10 cellular contexts compared by ENCODE assay signal in the genomic region with DNA sequence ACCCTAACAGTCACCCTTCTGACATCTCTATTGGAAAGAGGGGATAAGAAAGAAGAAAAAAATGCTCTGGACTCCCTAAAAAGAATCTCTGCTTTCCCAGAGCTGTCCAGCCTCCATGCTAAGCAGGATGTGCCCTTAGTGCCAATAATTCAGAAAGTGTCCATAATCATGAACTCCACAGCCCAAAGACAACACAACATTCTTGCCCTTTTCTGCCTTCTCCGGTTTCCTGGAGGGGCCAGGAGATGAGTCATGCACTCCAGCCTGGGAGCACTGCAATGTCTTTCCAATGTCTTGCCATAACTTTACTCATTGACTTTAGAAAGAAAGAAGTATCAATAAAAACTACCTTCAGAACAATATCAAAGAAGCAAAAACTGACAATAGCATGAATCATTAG. TPM values are rescaled to one million over a fixed set of nuclear protein-coding genes. Genes with fewer than 3 reads are reported as not detected.
A peak's percentile ranks its signal among the peaks of the same experiment; 100 is the strongest.
DNase-seq lines count a peak whose midpoint lies in the region; ATAC-seq and TF ChIP-seq lines count a peak whose summit lies in the region.
"Had no signal": no experiment of that assay in that cellular context is flagged by ENCODE, and none has a peak within 500 bp of the region (broad histone marks: within the 10 kb centered on the region; RNA-seq: fewer than 3 reads in every experiment).

No MANE protein-coding gene starts in this region.

- H3K27ac ChIP-seq in BLaER1: no peak overlapping the region
- H3K27ac ChIP-seq: VCaP had no signal

- no peak overlapping the region for H3K9ac ChIP-seq in BLaER1

- peak overlapping the region; percentile 39 for H3K4me2 ChIP-seq in BLaER1

- peaks cover 32% of the 10 kb centered on the region for H3K4me1 Mint-ChIP-seq in neural crest cell
- H3K4me1 Mint-ChIP-seq: central memory CD8-positive, alpha-beta T cell had no signal

- peaks cover 16% of the 10 kb centered on the region for H3K36me3 Mint-ChIP-seq in neural crest cell (ENCODE audit: low read depth)

- no peaks in the 10 kb centered on the region for H3K27me3 Mint-ChIP-seq in neural crest cell (ENCODE audit: low read depth)

- H3K27ac Mint-ChIP-seq in neural crest cell (ENCODE audit: unreplicated experiment): peak overlapping the region; percentile 65

- H4K20me1 ChIP-seq in BLaER1: no peaks in the 10 kb centered on the region

- H3K4me1 ChIP-seq in BLaER1: peaks cover 13% of the 10 kb centered on the region

- no peaks in the 10 kb centered on the region for H3K36me3 ChIP-seq in BLaER1
- peaks cover 45% of the 10 kb centered on the region for H3K36me3 ChIP-seq in MG63

- no peak for TF ChIP-seq CTCF in neural crest cell (conservative IDR thresholded peaks at IDR 0.05)

- no peak for ATAC-seq in GM21526 (IDR thresholded peaks at IDR 0.05; ENCODE audit: low FRiP score, unreplicated experiment)

- peak; percentile 89 for DNase-seq in MG63
- DNase-seq in epidermal melanocyte (ENCODE audit: insufficient read length, low spot score): peak; percentile 34
- DNase-seq in neural crest cell (ENCODE audit: low read depth, low spot score): no peak
- DNase-seq in NOMO-1 (lab: John Stamatoyannopoulos, UW; ENCODE audit: unreplicated experiment in 2 of 2): no peak
- no peak for DNase-seq in NOMO-1 treated with DMSO at 0.1 percent for 48 hours (lab: John Stamatoyannopoulos, UW; ENCODE audit: unreplicated experiment)
- DNase-seq in NCI-H2227 (lab: John Stamatoyannopoulos, UW; ENCODE audit: unreplicated experiment): no peak

- H3K9me3 Mint-ChIP-seq in neural crest cell: peaks cover 2% of the 10 kb centered on the region
- H3K9me3 Mint-ChIP-seq: central memory CD8-positive, alpha-beta T cell had no signal

- H3K4me3 ChIP-seq in BLaER1 (no peak overlapping the region), MG63 (no peak overlapping the region)

- H3K4me3 Mint-ChIP-seq in neural crest cell: no peak overlapping the region
- H3K4me3 Mint-ChIP-seq: central memory CD8-positive, alpha-beta T cell had no signal

- H3K27me3 ChIP-seq in BLaER1 (no peaks in the 10 kb centered on the region), MG63 (no peaks in the 10 kb centered on the region)

- H3K9me3 ChIP-seq in BLaER1: no peaks in the 10 kb centered on the region
- H3K9me3 ChIP-seq in MG63: no peaks in the 10 kb centered on the region

RNA-seq across cellular contexts. Expression of gene KLF7, which starts 44.0 kb away (rescaled TPM):
- total RNA-seq in MG63 (2014; rRNA removed; shearing (Covaris generic); ENCODE audit: low replicate concordance): 6.0 and 7.2 TPM in 2 replicates
- total RNA-seq in neural crest cell: 17.4 and 18.4 TPM in 2 replicates

Comparison
In these comparisons a context has a peak if more than half of its experiments do, and no peak if none do; other contexts are left out.
1. DNase-seq: peak in MG63 (single experiment) and epidermal melanocyte (single experiment); none in neural crest cell (single experiment), NOMO-1 (0 of 2), NOMO-1 treated with DMSO at 0.1 percent for 48 hours (single experiment) and NCI-H2227 (single experiment).